Comparison of ENCODE assay signal across 34 cellular contexts in genomic region chr3:25552251-25552650, GRCh38.
"Had no signal": no experiment of that assay in that cellular context is flagged by ENCODE, and none has a peak within 500 bp of the region (broad histone marks: within the 10 kb centered on the region; RNA-seq: fewer than 3 reads in every experiment).

No MANE protein-coding gene starts in this region.

- H3K27ac Mint-ChIP-seq: activated B cell treated with CpG ODN at 0.5 μM for 24 hours; activated CD4-positive, alpha-beta memory T cell treated with anti-CD3 and anti-CD28 coated beads for 36 hours; activated CD4-positive, alpha-beta T cell treated with anti-CD3 and anti-CD28 coated beads, Interleukin-2, amount 10 ng/mL, durations not matched to agents 24 days and 14 days; activated CD8-positive, alpha-beta memory T cell treated with anti-CD3 and anti-CD28 coated beads, Interleukin-2, amount 10 ng/mL, durations not matched to agents 7 days and 5 days; activated CD8-positive, alpha-beta T cell treated with anti-CD3 and anti-CD28 coated beads for 36 hours; activated naive CD4-positive, alpha-beta T cell treated with anti-CD3 and anti-CD28 coated beads, Interleukin-2, amount 10 ng/mL, durations not matched to agents 7 days and 5 days; activated naive CD4-positive, alpha-beta T cell treated with anti-CD3 and anti-CD28 coated beads, Interleukin-2, amount 50 U/mL, for 24 hours; activated naive CD8-positive, alpha-beta T cell; activated naive CD8-positive, alpha-beta T cell treated with anti-CD3 and anti-CD28 coated beads, Interleukin-2, amount 10 ng/mL, durations not matched to agents 7 days and 5 days; activated naive CD8-positive, alpha-beta T cell treated with anti-CD3 and anti-CD28 coated beads, Interleukin-2, amount 50 U/mL, for 24 hours; activated T-cell treated with anti-CD3 and anti-CD28 coated beads, Interleukin-2, amount 50 U/mL, for 24 hours; activated T-helper 2 cell treated with anti-CD3 and anti-CD28 coated beads, Interferon-gamma antibody, Interleukin-2, Interleukin-4, amounts not matched to agents 10 μg/mL and 5 μg/mL and 100 μg/mL, durations not matched to agents 14 hours and 24 hours and 36 hours; brain; T-helper 1 cell treated with Interleukin-12 subunit alpha and Interleukin-12 subunit beta and Interleukin-4 antibody, amounts not matched to agents 30 μg/mL and 1 μg/mL, for 36 hours; T-helper 2 cell treated with Interferon-gamma antibody and Interleukin-4, amounts not matched to agents 5 μg/mL and 100 μg/mL, for 36 hours had no signal

- H3K4me3 Mint-ChIP-seq: activated B cell treated with CpG ODN at 0.5 μM for 24 hours; activated CD4-positive, alpha-beta memory T cell treated with anti-CD3 and anti-CD28 coated beads for 36 hours; activated CD4-positive, alpha-beta T cell treated with anti-CD3 and anti-CD28 coated beads, Interleukin-2, amount 10 ng/mL, durations not matched to agents 24 days and 14 days; activated CD8-positive, alpha-beta memory T cell treated with anti-CD3 and anti-CD28 coated beads, Interleukin-2, amount 10 ng/mL, durations not matched to agents 7 days and 5 days; activated CD8-positive, alpha-beta T cell treated with anti-CD3 and anti-CD28 coated beads for 36 hours; activated naive CD4-positive, alpha-beta T cell treated with anti-CD3 and anti-CD28 coated beads, Interleukin-2, amount 10 ng/mL, durations not matched to agents 7 days and 5 days; activated naive CD4-positive, alpha-beta T cell treated with anti-CD3 and anti-CD28 coated beads, Interleukin-2, amount 50 U/mL, for 24 hours; activated naive CD8-positive, alpha-beta T cell; activated naive CD8-positive, alpha-beta T cell treated with anti-CD3 and anti-CD28 coated beads, Interleukin-2, amount 10 ng/mL, durations not matched to agents 7 days and 5 days; activated naive CD8-positive, alpha-beta T cell treated with anti-CD3 and anti-CD28 coated beads, Interleukin-2, amount 50 U/mL, for 24 hours; activated T-cell treated with anti-CD3 and anti-CD28 coated beads, Interleukin-2, amount 50 U/mL, for 24 hours; brain; T-helper 1 cell treated with Interleukin-12 subunit alpha and Interleukin-12 subunit beta and Interleukin-4 antibody, amounts not matched to agents 30 μg/mL and 1 μg/mL, for 36 hours; T-helper 2 cell treated with Interferon-gamma antibody and Interleukin-4, amounts not matched to agents 5 μg/mL and 100 μg/mL, for 36 hours had no signal

- H3K4me3 ChIP-seq: ascending aorta, cardiac muscle cell had no signal

- H3K9me3 Mint-ChIP-seq: activated B cell treated with CpG ODN at 0.5 μM for 24 hours; activated CD4-positive, alpha-beta memory T cell treated with anti-CD3 and anti-CD28 coated beads for 36 hours; activated CD4-positive, alpha-beta T cell treated with anti-CD3 and anti-CD28 coated beads, Interleukin-2, amount 10 ng/mL, durations not matched to agents 24 days and 14 days; activated CD8-positive, alpha-beta T cell treated with anti-CD3 and anti-CD28 coated beads for 36 hours; activated naive CD4-positive, alpha-beta T cell treated with anti-CD3 and anti-CD28 coated beads, Interleukin-2, amount 10 ng/mL, durations not matched to agents 7 days and 5 days; activated naive CD4-positive, alpha-beta T cell treated with anti-CD3 and anti-CD28 coated beads, Interleukin-2, amount 50 U/mL, for 24 hours; activated naive CD8-positive, alpha-beta T cell treated with anti-CD3 and anti-CD28 coated beads, Interleukin-2, amount 10 ng/mL, durations not matched to agents 7 days and 5 days; activated naive CD8-positive, alpha-beta T cell treated with anti-CD3 and anti-CD28 coated beads, Interleukin-2, amount 50 U/mL, for 24 hours; activated T-cell treated with anti-CD3 and anti-CD28 coated beads, Interleukin-2, amount 50 U/mL, for 24 hours; activated T-helper 2 cell treated with anti-CD3 and anti-CD28 coated beads, Interferon-gamma antibody, Interleukin-2, Interleukin-4, amounts not matched to agents 10 μg/mL and 5 μg/mL and 100 μg/mL, durations not matched to agents 14 hours and 24 hours and 36 hours; T-helper 1 cell treated with Interleukin-12 subunit alpha and Interleukin-12 subunit beta and Interleukin-4 antibody, amounts not matched to agents 30 μg/mL and 1 μg/mL, for 36 hours; T-helper 2 cell treated with Interferon-gamma antibody and Interleukin-4, amounts not matched to agents 5 μg/mL and 100 μg/mL, for 36 hours had no signal

- H3K36me3 ChIP-seq: ascending aorta, cardiac muscle cell had no signal

- H3K27ac ChIP-seq: ascending aorta, cardiac muscle cell, VCaP had no signal

- ATAC-seq: activated CD8-positive, alpha-beta memory T cell treated with anti-CD3 and anti-CD28 coated beads, Interleukin-2, amount 10 ng/mL, durations not matched to agents 7 days and 5 days; activated CD8-positive, alpha-beta T cell treated with anti-CD3 and anti-CD28 coated beads for 36 hours; activated naive CD8-positive, alpha-beta T cell treated with anti-CD3 and anti-CD28 coated beads, Interleukin-2, amount 50 U/mL, for 24 hours had no signal

- H3K4me1 Mint-ChIP-seq: activated B cell treated with CpG ODN at 0.5 μM for 24 hours; activated CD4-positive, alpha-beta T cell treated with anti-CD3 and anti-CD28 coated beads, Interleukin-2, amount 10 ng/mL, durations not matched to agents 24 days and 14 days; activated CD8-positive, alpha-beta memory T cell treated with anti-CD3 and anti-CD28 coated beads, Interleukin-2, amount 10 ng/mL, durations not matched to agents 7 days and 5 days; activated naive CD4-positive, alpha-beta T cell treated with anti-CD3 and anti-CD28 coated beads, Interleukin-2, amount 10 ng/mL, durations not matched to agents 7 days and 5 days; activated naive CD4-positive, alpha-beta T cell treated with anti-CD3 and anti-CD28 coated beads, Interleukin-2, amount 50 U/mL, for 24 hours; activated naive CD8-positive, alpha-beta T cell treated with anti-CD3 and anti-CD28 coated beads, Interleukin-2, amount 10 ng/mL, durations not matched to agents 7 days and 5 days; activated naive CD8-positive, alpha-beta T cell treated with anti-CD3 and anti-CD28 coated beads, Interleukin-2, amount 50 U/mL, for 24 hours had no signal

- H3K27me3 Mint-ChIP-seq: activated CD4-positive, alpha-beta memory T cell treated with anti-CD3 and anti-CD28 coated beads for 36 hours; activated CD8-positive, alpha-beta memory T cell treated with anti-CD3 and anti-CD28 coated beads, Interleukin-2, amount 10 ng/mL, durations not matched to agents 7 days and 5 days; activated naive CD4-positive, alpha-beta T cell treated with anti-CD3 and anti-CD28 coated beads, Interleukin-2, amount 10 ng/mL, durations not matched to agents 7 days and 5 days; activated naive CD4-positive, alpha-beta T cell treated with anti-CD3 and anti-CD28 coated beads, Interleukin-2, amount 50 U/mL, for 24 hours; activated naive CD8-positive, alpha-beta T cell had no signal

- H3K27me3 ChIP-seq: ascending aorta, cardiac muscle cell had no signal

- DNase-seq: activated B cell treated with CpG ODN at 0.5 μM for 24 hours; activated CD4-positive, alpha-beta memory T cell treated with anti-CD3 and anti-CD28 coated beads for 36 hours; activated CD4-positive, alpha-beta T cell treated with anti-CD3 and anti-CD28 coated beads for 4 hours; activated CD4-positive, alpha-beta T cell treated with anti-CD3 and anti-CD28 coated beads, Interleukin-2, amount 10 ng/mL, durations not matched to agents 24 days and 14 days; activated CD4-positive, alpha-beta T cell treated with anti-CD3 and anti-CD28 coated beads, Interleukin-2, amount 50 U/mL, for 1 hour; activated CD4-positive, alpha-beta T cell treated with anti-CD3 and anti-CD28 coated beads, Interleukin-2, amount 50 U/mL, for 4 hours; activated CD4-positive, CD25-positive, alpha-beta regulatory T cell treated with anti-CD3 and anti-CD28 coated beads, Interleukin-2, amount 50 U/mL, for 72 hours; activated CD8-positive, alpha-beta memory T cell treated with anti-CD3 and anti-CD28 coated beads for 24 hours; activated CD8-positive, alpha-beta memory T cell treated with anti-CD3 and anti-CD28 coated beads, Interleukin-2, amount 10 ng/mL, durations not matched to agents 7 days and 5 days; activated CD8-positive, alpha-beta memory T cell treated with anti-CD3 and anti-CD28 coated beads, Interleukin-2, amount 50 U/mL, for 48 hours; activated CD8-positive, alpha-beta T cell treated with anti-CD3 and anti-CD28 coated beads for 36 hours; activated effector memory CD4-positive, alpha-beta T cell treated with Interleukin-2 at 50 U/mL for 16 hours; activated gamma-delta T cell; activated naive CD4-positive, alpha-beta T cell treated with anti-CD3 and anti-CD28 coated beads, Interleukin-2, amount 10 ng/mL, durations not matched to agents 7 days and 5 days; activated naive CD4-positive, alpha-beta T cell treated with Interleukin-2 at 50 U/mL for 16 hours; activated naive CD8-positive, alpha-beta T cell treated with anti-CD3 and anti-CD28 coated beads, Interleukin-2, amount 10 ng/mL, durations not matched to agents 7 days and 5 days; activated naive CD8-positive, alpha-beta T cell treated with anti-CD3 and anti-CD28 coated beads, Interleukin-2, amount 50 U/mL, for 24 hours; activated T-cell treated with anti-CD3 and anti-CD28 coated beads, Interleukin-2, amount 50 U/mL, for 24 hours; activated T-cell treated with anti-CD3 and anti-CD28 coated beads, Interleukin-2, amount 50 U/mL, for 48 hours; amygdala; anterior cingulate cortex; central memory CD4-positive, alpha-beta T cell; T-helper 1 cell; T-helper 2 cell; T-helper 9 cell had no signal

- H3K9me3 ChIP-seq: ascending aorta had no signal

- H3K36me3 Mint-ChIP-seq: activated CD4-positive, alpha-beta memory T cell treated with anti-CD3 and anti-CD28 coated beads for 36 hours; activated CD8-positive, alpha-beta memory T cell treated with anti-CD3 and anti-CD28 coated beads, Interleukin-2, amount 10 ng/mL, durations not matched to agents 7 days and 5 days; activated naive CD4-positive, alpha-beta T cell treated with anti-CD3 and anti-CD28 coated beads, Interleukin-2, amount 10 ng/mL, durations not matched to agents 7 days and 5 days; activated naive CD4-positive, alpha-beta T cell treated with anti-CD3 and anti-CD28 coated beads, Interleukin-2, amount 50 U/mL, for 24 hours; activated naive CD8-positive, alpha-beta T cell; activated naive CD8-positive, alpha-beta T cell treated with anti-CD3 and anti-CD28 coated beads, Interleukin-2, amount 10 ng/mL, durations not matched to agents 7 days and 5 days; brain had no signal
